8 cellular contexts compared by ENCODE assay signal in genomic region chr17:4533522-4534502, GRCh38.
DNase-seq lines count a peak whose midpoint lies in the region; ATAC-seq and TF ChIP-seq lines count a peak whose summit lies in the region.

No MANE protein-coding gene starts in this region.

- peak overlapping the region; percentile 36 to 92 (median 45) for H3K4me2 ChIP-seq in BLaER1 treated with 17β-estradiol and CSF1 and Interleukin-3, amounts not matched to agents 10 nM and 100 nM

- peak overlapping the region in 7 of 11 experiments; percentile 8 to 49 (median 23); a peak in 5 of 22 replicates for H3K9ac ChIP-seq in BLaER1 treated with 17β-estradiol and CSF1 and Interleukin-3, amounts not matched to agents 10 nM and 100 nM
- no peak overlapping the region for H3K9ac ChIP-seq in muscle layer of colon (ENCODE audit: low read length)

- TF ChIP-seq EP300 in Ishikawa (IDR thresholded peaks at IDR 0.05; ENCODE audit: borderline replicate concordance) = no peak

- H3K36me3 ChIP-seq in BLaER1 treated with 17β-estradiol and CSF1 and Interleukin-3, amounts not matched to agents 10 nM and 100 nM = peaks cover 5 to 21% (median 18%) of the 10 kb centered on the region in 11 experiments; a peak in 21 of 22 replicates
- no peaks in the 10 kb centered on the region for H3K36me3 ChIP-seq in muscle layer of colon (ENCODE audit: insufficient read depth, low read length)

- no peak for ATAC-seq in GM19035 (IDR thresholded peaks at IDR 0.05; ENCODE audit: unreplicated experiment)

- H3K4me1 ChIP-seq in BLaER1 treated with 17β-estradiol and CSF1 and Interleukin-3, amounts not matched to agents 10 nM and 100 nM = peaks cover 59 to 98% (median 89%) of the 10 kb centered on the region in 10 experiments
- peaks cover 8% of the 10 kb centered on the region for H3K4me1 ChIP-seq in muscle layer of colon (ENCODE audit: insufficient read depth, low read length)

- TF ChIP-seq RAD21 in Ishikawa (IDR thresholded peaks at IDR 0.05; ENCODE audit: low read depth) = no peak

- peak in 59 of 61 donors; percentile 54 to 97 (median 90) for DNase-seq in caudate nucleus (lab: John Stamatoyannopoulos, UW)
- no peak for DNase-seq in NOMO-1 treated with dmso at 0.1 percent for 144 hours (lab: John Stamatoyannopoulos, UW; ENCODE audit: unreplicated experiment)
- no peak for DNase-seq in SW 1271 (lab: John Stamatoyannopoulos, UW)
- no peak for DNase-seq in amniotic stem cell (lab: John Stamatoyannopoulos, UW)

- no peak overlapping the region for H3K4me3 ChIP-seq in BLaER1 treated with 17β-estradiol and CSF1 and Interleukin-3, amounts not matched to agents 10 nM and 100 nM
- no peak overlapping the region for H3K4me3 ChIP-seq in muscle layer of colon (ENCODE audit: low read depth in 1 of 2, low read length in 2 of 2)

- no peaks in the 10 kb centered on the region for H3K27me3 ChIP-seq in BLaER1 treated with 17β-estradiol and CSF1 and Interleukin-3, amounts not matched to agents 10 nM and 100 nM
- H3K27me3 ChIP-seq in muscle layer of colon (ENCODE audit: control insufficient read depth in 1 of 2, insufficient read depth in 2 of 2, low read length in 2 of 2) = peaks cover 0 to 13% of the 10 kb centered on the region in 2 donors

- H3K27ac ChIP-seq in BLaER1 treated with 17β-estradiol and CSF1 and Interleukin-3, amounts not matched to agents 10 nM and 100 nM = peak overlapping the region in 8 of 11 experiments; percentile 22 to 50 (median 26); a peak in 7 of 22 replicates
- H3K27ac ChIP-seq in caudate nucleus (ENCODE audit: low read depth, low read length) = peak overlapping the region; percentile 99
- peak overlapping the region; percentile 23 for H3K27ac ChIP-seq in muscle layer of colon (ENCODE audit: low read depth, low read length)

- peaks cover 0 to 57% (median 25%) of the 10 kb centered on the region in 11 experiments; a peak in 18 of 22 replicates for H4K20me1 ChIP-seq in BLaER1 treated with 17β-estradiol and CSF1 and Interleukin-3, amounts not matched to agents 10 nM and 100 nM

- H3K9me3 ChIP-seq in BLaER1 treated with 17β-estradiol and CSF1 and Interleukin-3, amounts not matched to agents 10 nM and 100 nM (replicated peaks in 1 of 11) = no peaks in the 10 kb centered on the region
- H3K9me3 ChIP-seq in muscle layer of colon (ENCODE audit: low read length) = no peaks in the 10 kb centered on the region

TF ChIP-seq in Ishikawa, 13 proteins besides CTCF, POLR2A, EP300 and RAD21:
- TF ChIP-seq NFIC (IDR thresholded peaks at IDR 0.05) (peak; percentile 29; the same call in 1 of the 2 replicates), FOXM1 (IDR thresholded peaks at IDR 0.05; ENCODE audit: borderline replicate concordance, low read depth) (no peak)

Comparison
In these comparisons a context has a peak if more than half of its experiments do, and no peak if none do; other contexts are left out.
1. H3K27ac ChIP-seq: peak in every context shown above with its lines; median percentile 99 in caudate nucleus; 26 in BLaER1 treated with 17β-estradiol and CSF1 and Interleukin-3, amounts not matched to agents 10 nM and 100 nM; 23 in muscle layer of colon.
2. DNase-seq: peak in caudate nucleus (59 of 61); none in NOMO-1 treated with dmso at 0.1 percent for 144 hours (single experiment), SW 1271 (0 of 2) and amniotic stem cell (single experiment).